18 cellular contexts compared by ENCODE assay signal in the genomic region with DNA sequence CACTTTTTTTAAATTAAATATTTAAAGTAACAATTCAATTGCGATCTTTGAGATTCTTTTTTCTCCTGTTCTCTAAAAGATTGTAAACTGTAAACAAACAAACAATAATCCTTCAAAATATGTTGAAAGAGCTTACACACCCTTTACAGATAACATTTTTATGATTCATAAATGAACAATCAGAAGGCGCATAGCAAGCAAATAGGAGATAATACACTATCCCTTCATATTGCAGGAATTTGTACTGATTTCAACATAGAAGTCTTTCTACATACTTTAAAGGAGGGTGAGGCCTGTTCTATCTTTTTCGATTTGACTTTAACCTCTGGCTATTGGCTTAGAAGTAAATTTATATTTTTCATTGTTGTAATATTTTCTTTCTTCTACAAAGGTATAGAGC. TPM values are rescaled to one million over a fixed set of nuclear protein-coding genes. Genes with fewer than 3 reads are reported as not detected.
A peak's percentile ranks its signal among the peaks of the same experiment; 100 is the strongest.
DNase-seq lines count a peak whose midpoint lies in the region; FAIRE-seq and TF ChIP-seq lines count a peak whose summit lies in the region.
"Had no signal": no experiment of that assay in that cellular context is flagged by ENCODE, and none has a peak within 500 bp of the region (broad histone marks: within the 10 kb centered on the region; RNA-seq: fewer than 3 reads in every experiment).

No MANE protein-coding gene starts in this region.

- TF ChIP-seq CTCF in Caco-2 (IDR thresholded peaks at IDR 0.05; ENCODE audit: insufficient read depth in 1 of 2, low read depth in 1 of 2, low read length in 1 of 2, severe bottlenecking in 1 of 2, unreplicated experiment in 1 of 2) (no peak), epithelial cell of esophagus (IDR thresholded peaks at IDR 0.05; ENCODE audit: insufficient read depth, low read depth, low read length, missing control alignments) (no peak), A673 (conservative IDR thresholded peaks at IDR 0.05; ENCODE audit: low read depth, low read length) (no peak)

- H3K9me3 Mint-ChIP-seq in Caco-2 (ENCODE audit: unreplicated experiment): peaks cover 10% of the 10 kb centered on the region
- H3K9me3 Mint-ChIP-seq: CD8-positive, alpha-beta T cell had no signal

- no peak overlapping the region for H3K4me3 ChIP-seq in Caco-2 (ENCODE audit: low read depth, low read length)
- no peak overlapping the region for H3K4me3 ChIP-seq in adipocyte (ENCODE audit: low read length)
- no peak overlapping the region for H3K4me3 ChIP-seq in epithelial cell of esophagus (ENCODE audit: low read length)
- no peak overlapping the region for H3K4me3 ChIP-seq in small intestine (ENCODE audit: low read depth in 1 of 2, low read length in 2 of 2)
- H3K4me3 ChIP-seq in A673 (ENCODE audit: low read depth, low read length, poor library complexity, severe bottlenecking): no peak overlapping the region
- H3K4me3 ChIP-seq: HAP-1 had no signal

- H3K27me3 ChIP-seq in Caco-2 (replicated peaks; ENCODE audit: control insufficient read depth, insufficient read depth, low read length) (no peaks in the 10 kb centered on the region), adipocyte (replicated peaks; ENCODE audit: control insufficient read depth, insufficient read depth, low read length) (no peaks in the 10 kb centered on the region), small intestine (ENCODE audit: control insufficient read depth in 2 of 2, insufficient read depth in 2 of 2, low read length in 2 of 2) (no peaks in the 10 kb centered on the region), A673 (replicated peaks; ENCODE audit: insufficient read depth, low read depth, low read length, poor library complexity) (no peaks in the 10 kb centered on the region)
- H3K27me3 ChIP-seq: BE2C had no signal

- FAIRE-seq in small intestine (lab: Jason Lieb, UNC): no peak
- FAIRE-seq: GM12892, GM19239, H1 had no signal

- CTCF ChIA-PET in Caco-2 (lab: Charles Lee): no interaction called here
- CTCF ChIA-PET in A673 (lab: Charles Lee): no interaction called here

- peak overlapping the region; percentile 45 for H3K27ac Mint-ChIP-seq in Caco-2 (ENCODE audit: unreplicated experiment)
- H3K27ac Mint-ChIP-seq: CD14-positive monocyte; CD8-positive, alpha-beta T cell had no signal

- peaks cover 44% of the 10 kb centered on the region for H3K4me1 Mint-ChIP-seq in Caco-2 (ENCODE audit: low read depth, unreplicated experiment)

- WGBS in small intestine, 3 donors: 30 to 71% (median 47%) methylated on average over 3 of the region's 3 CpGs

- POLR2A ChIA-PET in Caco-2 (lab: Charles Lee): no interaction called here
- POLR2A ChIA-PET in A673 (lab: Charles Lee; ENCODE audit: low non-redundant PET): no interaction called here

- H3K4me3 Mint-ChIP-seq in Caco-2 (ENCODE audit: unreplicated experiment): peak overlapping the region; percentile 42
- H3K4me3 Mint-ChIP-seq: CD14-positive monocyte; CD8-positive, alpha-beta T cell had no signal

- no TSS peak for BruUV-seq in Caco-2 (replicated peaks; lab: Mats Ljungman, UMichigan)
- no TSS peak for BruUV-seq in A673 (replicated peaks; lab: Mats Ljungman, UMichigan)

- H3K36me3 ChIP-seq in Caco-2 (ENCODE audit: control insufficient read depth, insufficient read depth, low read length): no peaks in the 10 kb centered on the region
- H3K36me3 ChIP-seq in adipocyte (ENCODE audit: control insufficient read depth, insufficient read depth, low read length, severe bottlenecking): no peaks in the 10 kb centered on the region
- H3K36me3 ChIP-seq in small intestine (ENCODE audit: control insufficient read depth in 2 of 2, insufficient read depth in 2 of 2, low read length in 2 of 2): no peaks in the 10 kb centered on the region
- H3K36me3 ChIP-seq in A673 (ENCODE audit: insufficient read depth, low read length, poor library complexity, severe bottlenecking): no peaks in the 10 kb centered on the region
- H3K36me3 ChIP-seq: BE2C, HAP-1 had no signal

- H3K4me1 ChIP-seq in Caco-2 (peaks cover 79% of the 10 kb centered on the region), adipocyte (ENCODE audit: control insufficient read depth, insufficient read depth, low read length) (no peaks in the 10 kb centered on the region), small intestine (ENCODE audit: control insufficient read depth in 2 of 2, insufficient read depth in 1 of 2, low read depth in 1 of 2, low read length in 1 of 2) (no peaks in the 10 kb centered on the region), A673 (ENCODE audit: insufficient read depth, low read length, poor library complexity, severe bottlenecking) (no peaks in the 10 kb centered on the region)
- H3K4me1 ChIP-seq: BE2C, HAP-1 had no signal

- H3K9me3 ChIP-seq in Caco-2: 0 out of 2 replicates have a peak, but pooled peaks cover 4% of the 10 kb centered on the region
- no peaks in the 10 kb centered on the region for H3K9me3 ChIP-seq in adipocyte (ENCODE audit: control insufficient read depth, low read length)
- H3K9me3 ChIP-seq in small intestine (ENCODE audit: control insufficient read depth, low read depth): no peaks in the 10 kb centered on the region
- no peaks in the 10 kb centered on the region for H3K9me3 ChIP-seq in A673 (ENCODE audit: low read depth, low read length, poor library complexity, severe bottlenecking)
- H3K9me3 ChIP-seq: BE2C, HAP-1 had no signal

- intact Hi-C loops in Caco-2 (cut with micrococcal nuclease; ENCODE audit: unreplicated experiment) (loop anchor here (1.0 to 10.0 kb wide), 2 partner anchors 8 to 1691 kb away; no protein-coding TSS in a partner anchor), A673 (cut with micrococcal nuclease; ENCODE audit: unreplicated experiment) (no loop called here)

- no peak overlapping the region for H3K9ac ChIP-seq in adipocyte (ENCODE audit: low read length)

- no peaks in the 10 kb centered on the region for H3K27me3 Mint-ChIP-seq in Caco-2 (ENCODE audit: insufficient read depth, unreplicated experiment)

- H3K27ac ChIP-seq in small intestine (ENCODE audit: low read depth in 1 of 2, low read length in 1 of 2) (no peak overlapping the region), A673 (ENCODE audit: low read depth, low read length, poor library complexity, severe bottlenecking) (no peak overlapping the region)

- DNase-seq in Caco-2: peak in 1 of 2 experiments; percentile 39
- peak; percentile 42 for DNase-seq in adipocyte (ENCODE audit: low read depth)
- DNase-seq in epithelial cell of esophagus (ENCODE audit: low read depth): peak; percentile 49
- peak; percentile 49 for DNase-seq in small intestine
- DNase-seq in C1 segment of cervical spinal cord (lab: John Stamatoyannopoulos, UW): no peak
- DNase-seq in germinal center (ENCODE audit: low spot score): no peak
- no peak for DNase-seq in A673 (ENCODE audit: low spot score)
- DNase-seq: 8988T; BE2C; CD8-positive, alpha-beta T cell; COR-L47; DND-41; GDM1 had no signal

- H3K36me3 Mint-ChIP-seq in Caco-2 (ENCODE audit: insufficient read depth, unreplicated experiment): no peaks in the 10 kb centered on the region
- H3K36me3 Mint-ChIP-seq: CD8-positive, alpha-beta T cell had no signal

RNA-seq across cellular contexts. Expression of gene TFEC, which starts 57.2 kb away (rescaled TPM):
- total RNA-seq in Caco-2 (2022) (38.3 and 45.1 TPM in 2 replicates), A673 (2021) (4.5 and 5.0 TPM in 2 replicates)
- polyA plus RNA-seq in small intestine: 10 to 100 TPM in 1 of 3 donors, 1 to 10 TPM in 1, under 1 TPM in 1; 0.82 to 12.2 (median 2.9) TPM
- total RNA-seq: CD8-positive, alpha-beta T cell; H1 had no signal
- polyA plus RNA-seq: H1 had no signal

Comparison
In these comparisons a context has a peak if more than half of its experiments do, and no peak if none do; other contexts are left out.
1. DNase-seq: peak in adipocyte (single experiment), epithelial cell of esophagus (single experiment) and small intestine (single experiment); none in C1 segment of cervical spinal cord (0 of 14), germinal center (single experiment) and A673 (single experiment).